In the genomic region with DNA sequence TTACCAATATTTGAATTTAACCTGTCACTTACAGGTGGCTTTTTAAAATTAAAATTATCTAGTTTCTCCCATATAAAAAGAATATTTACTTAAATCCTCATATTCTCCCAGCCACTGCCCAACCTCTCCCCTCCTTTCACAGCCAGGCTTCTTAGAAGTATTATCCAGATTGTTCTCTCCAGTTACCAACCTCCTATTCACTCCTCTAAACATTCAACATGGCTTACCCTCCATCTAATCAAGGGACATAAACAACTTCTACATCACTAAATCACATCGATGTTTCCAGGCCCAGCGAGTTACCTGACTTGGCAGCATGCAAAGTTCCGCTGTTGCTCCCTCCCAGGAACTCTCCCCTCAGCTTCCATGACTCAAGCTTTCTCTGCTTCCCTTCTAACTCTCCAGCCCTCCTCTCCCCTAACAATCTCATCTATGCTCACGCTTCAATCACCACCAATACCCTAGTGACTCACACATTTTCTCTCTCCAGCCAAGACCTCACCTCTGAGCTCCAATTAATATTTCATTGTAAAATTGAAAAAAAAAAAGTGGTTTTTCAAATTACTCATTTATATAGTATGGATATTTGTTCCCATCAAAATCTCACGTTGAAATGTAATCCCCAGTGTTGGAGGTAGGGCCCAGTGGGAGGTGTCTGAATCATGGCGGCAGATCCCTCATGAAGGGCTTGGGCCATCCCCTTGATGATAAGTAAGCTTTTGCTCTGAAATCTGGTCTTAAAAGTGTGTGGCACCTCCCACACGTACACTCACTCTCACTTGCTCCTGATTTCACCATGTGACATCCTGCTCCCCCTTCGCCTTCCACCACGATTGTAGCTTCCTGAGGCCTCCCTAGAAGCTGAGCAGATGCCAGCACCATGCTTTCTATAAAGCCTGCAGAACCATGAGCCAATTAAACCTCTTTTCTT, we compare ENCODE assay signal across 13 cellular contexts.
A peak's percentile ranks its signal among the peaks of the same experiment; 100 is the strongest.
DNase-seq lines count a peak whose midpoint lies in the region; ATAC-seq and TF ChIP-seq lines count a peak whose summit lies in the region.
"Had no signal": no experiment of that assay in that cellular context is flagged by ENCODE, and none has a peak within 500 bp of the region (broad histone marks: within the 10 kb centered on the region; RNA-seq: fewer than 3 reads in every experiment).

No MANE protein-coding gene starts in this region.

- H3K4me3 ChIP-seq in CD8-positive, alpha-beta memory T cell (ENCODE audit: low read length) = no peak overlapping the region
- H3K4me3 ChIP-seq: upper lobe of left lung had no signal

- peak; percentile 82 for ATAC-seq in activated CD8-positive, alpha-beta T cell treated with anti-CD3 and anti-CD28 coated beads for 36 hours
- ATAC-seq in GM18519 (IDR thresholded peaks at IDR 0.05; ENCODE audit: low FRiP score, unreplicated experiment) (no peak), GM19035 (IDR thresholded peaks at IDR 0.05; ENCODE audit: unreplicated experiment) (no peak)

- no peak for DNase-seq in CD8-positive, alpha-beta memory T cell
- DNase-seq in HPDE6-E6E7 (ENCODE audit: extremely low spot score) (peak; percentile 9), glomerular visceral epithelial cell (ENCODE audit: extremely low spot score) (peak; percentile 85), NCI-H524 (lab: John Stamatoyannopoulos, UW) (no peak), foreskin melanocyte (no peak)
- peak; percentile 50 for DNase-seq in activated CD8-positive, alpha-beta T cell treated with anti-CD3 and anti-CD28 coated beads for 36 hours
- DNase-seq: head of caudate nucleus, NCI-H1105 treated with DMSO at 0.1 percent for 48 hours, upper lobe of left lung had no signal

- no peaks in the 10 kb centered on the region for H3K4me1 ChIP-seq in CD8-positive, alpha-beta memory T cell (ENCODE audit: insufficient read depth, low read length)
- H3K4me1 ChIP-seq: upper lobe of left lung had no signal

- intact Hi-C loops in activated CD8-positive, alpha-beta T cell treated with anti-CD3 and anti-CD28 coated beads for 36 hours (cut with micrococcal nuclease) = no loop called here

- no peaks in the 10 kb centered on the region for H3K27me3 Mint-ChIP-seq in CD8-positive, alpha-beta memory T cell
- no peaks in the 10 kb centered on the region for H3K27me3 Mint-ChIP-seq in activated CD8-positive, alpha-beta T cell treated with anti-CD3 and anti-CD28 coated beads for 36 hours
- H3K27me3 Mint-ChIP-seq: dendritic cell treated with granulocyte-macrophage colony-stimulating factor and Interleukin-4, amounts not matched to agents 40 ng/mL and 50 ng/mL, for 4 days had no signal

- H3K36me3 ChIP-seq in CD8-positive, alpha-beta memory T cell (ENCODE audit: insufficient read depth, low read length) = peaks cover 4% of the 10 kb centered on the region

- no peak for TF ChIP-seq CTCF in activated CD8-positive, alpha-beta T cell treated with anti-CD3 and anti-CD28 coated beads for 36 hours (IDR thresholded peaks at IDR 0.05)

- H3K36me3 Mint-ChIP-seq in CD8-positive, alpha-beta memory T cell = peaks cover 17 to 64% (median 21%) of the 10 kb centered on the region in 3 donors
- peaks cover 47% of the 10 kb centered on the region for H3K36me3 Mint-ChIP-seq in activated CD8-positive, alpha-beta T cell treated with anti-CD3 and anti-CD28 coated beads for 36 hours (ENCODE audit: low read depth)

- CTCF ChIA-PET in CD8-positive, alpha-beta memory T cell (lab: Charles Lee) = no interaction called here
- CTCF ChIA-PET in activated CD8-positive, alpha-beta T cell treated with anti-CD3 and anti-CD28 coated beads for 36 hours (lab: Charles Lee) = interaction anchor here (1.1 to 1.9 kb wide), 2 partner anchors 10 to 44 kb away, joined by 4 to 8 read pairs; no protein-coding TSS in a partner anchor

- H3K27ac ChIP-seq in CD8-positive, alpha-beta memory T cell (ENCODE audit: low read depth, low read length) = no peak overlapping the region
- H3K27ac ChIP-seq: upper lobe of left lung had no signal

- peak overlapping the region in 1 of 7 donors; percentile 18 for H3K4me3 Mint-ChIP-seq in CD8-positive, alpha-beta memory T cell
- no peak overlapping the region for H3K4me3 Mint-ChIP-seq in activated CD8-positive, alpha-beta T cell treated with anti-CD3 and anti-CD28 coated beads for 36 hours
- H3K4me3 Mint-ChIP-seq: dendritic cell treated with granulocyte-macrophage colony-stimulating factor and Interleukin-4, amounts not matched to agents 40 ng/mL and 50 ng/mL, for 4 days; T-helper 2 cell treated with Interferon-gamma antibody and Interleukin-4, amounts not matched to agents 5 μg/mL and 100 μg/mL, for 36 hours had no signal

- H3K27me3 ChIP-seq in CD8-positive, alpha-beta memory T cell (ENCODE audit: insufficient read depth, low read length, poor library complexity, severe bottlenecking) = no peaks in the 10 kb centered on the region
- H3K27me3 ChIP-seq: upper lobe of left lung had no signal

- no peaks in the 10 kb centered on the region for H3K9me3 ChIP-seq in CD8-positive, alpha-beta memory T cell (ENCODE audit: low read length)
- H3K9me3 ChIP-seq: upper lobe of left lung had no signal

- H3K27ac Mint-ChIP-seq in CD8-positive, alpha-beta memory T cell = peak overlapping the region in 5 of 8 donors; percentile 0 to 88 (median 12)
- H3K27ac Mint-ChIP-seq in activated CD8-positive, alpha-beta T cell treated with anti-CD3 and anti-CD28 coated beads for 36 hours = peak overlapping the region; percentile 64
- H3K27ac Mint-ChIP-seq: dendritic cell treated with granulocyte-macrophage colony-stimulating factor and Interleukin-4, amounts not matched to agents 40 ng/mL and 50 ng/mL, for 4 days; T-helper 2 cell treated with Interferon-gamma antibody and Interleukin-4, amounts not matched to agents 5 μg/mL and 100 μg/mL, for 36 hours had no signal

- POLR2A ChIA-PET in CD8-positive, alpha-beta memory T cell (lab: Charles Lee) = no interaction called here
- POLR2A ChIA-PET in activated CD8-positive, alpha-beta T cell treated with anti-CD3 and anti-CD28 coated beads for 36 hours (lab: Charles Lee) = interaction anchor here (0.6 kb wide), 2 partner anchors 13 to 162 kb away, joined by 3 read pairs; no protein-coding TSS in a partner anchor

- H3K4me1 Mint-ChIP-seq in CD8-positive, alpha-beta memory T cell = peaks cover 33 to 45% (median 40%) of the 10 kb centered on the region in 3 donors
- H3K4me1 Mint-ChIP-seq in activated CD8-positive, alpha-beta T cell treated with anti-CD3 and anti-CD28 coated beads for 36 hours (ENCODE audit: low read depth) = peaks cover 32% of the 10 kb centered on the region

- H3K9me3 Mint-ChIP-seq in CD8-positive, alpha-beta memory T cell = no peaks in the 10 kb centered on the region
- H3K9me3 Mint-ChIP-seq in activated CD8-positive, alpha-beta T cell treated with anti-CD3 and anti-CD28 coated beads for 36 hours = peaks cover 14% of the 10 kb centered on the region
- H3K9me3 Mint-ChIP-seq: dendritic cell treated with granulocyte-macrophage colony-stimulating factor and Interleukin-4, amounts not matched to agents 40 ng/mL and 50 ng/mL, for 4 days had no signal

Comparison
In these comparisons a context has a peak if more than half of its experiments do, and no peak if none do; other contexts are left out.
1. DNase-seq: peak in HPDE6-E6E7 (single experiment), activated CD8-positive, alpha-beta T cell treated with anti-CD3 and anti-CD28 coated beads for 36 hours (single experiment) and glomerular visceral epithelial cell (single experiment); none in CD8-positive, alpha-beta memory T cell (0 of 5), NCI-H524 (0 of 2) and foreskin melanocyte (single experiment).